In genomic region chr10:80205478-80206276, GRCh38 we compare ENCODE assay signal across 8 cellular contexts. TPM values are rescaled to one million over a fixed set of nuclear protein-coding genes. Genes with fewer than 3 reads are reported as not detected.
A peak's percentile ranks its signal among the peaks of the same experiment; 100 is the strongest.
DNase-seq lines count a peak whose midpoint lies in the region; ATAC-seq and TF ChIP-seq lines count a peak whose summit lies in the region.

Gene ANXA11 (minus strand): TSS chr10:80205537. CDS start chr10:80172861, 32,676 bp downstream.

- TF ChIP-seq CTCF in GM10266 (IDR thresholded peaks at IDR 0.05; ENCODE audit: control insufficient read depth, insufficient read depth, low read depth, missing control alignments) = no peak

- POLR2A ChIA-PET in HEK293T (lab: Yijun Ruan, JAX) = interaction anchor here (0.6 to 1.5 kb wide), 6 partner anchors 9 to 44 kb away, joined by 3 to 4 read pairs (median 3); no protein-coding TSS in a partner anchor

- H3K9me3 ChIP-seq in adipocyte (ENCODE audit: control insufficient read depth, low read length) (no peaks in the 10 kb centered on the region), aorta (ENCODE audit: control insufficient read depth, low read length) (no peaks in the 10 kb centered on the region)

- ATAC-seq in left cardiac atrium (peak; percentile 83 to 85), aorta (ENCODE audit: low FRiP score) (peak; percentile 91)

- no peaks in the 10 kb centered on the region for H3K36me3 ChIP-seq in adipocyte (ENCODE audit: control insufficient read depth, insufficient read depth, low read length, severe bottlenecking)
- no peaks in the 10 kb centered on the region for H3K36me3 ChIP-seq in aorta (ENCODE audit: control insufficient read depth in 1 of 2, insufficient read depth in 2 of 2, low read length in 1 of 2)

- peak; percentile 95 for DNase-seq in GM10266 (ENCODE audit: extremely low spot score)
- DNase-seq in HEK293T (ENCODE audit: extremely low spot score) = peak; percentile 88
- peak; percentile 78 for DNase-seq in MV-4-11 (lab: John Stamatoyannopoulos, UW)
- peak; percentile 81 for DNase-seq in T follicular helper cell (ENCODE audit: low read depth)
- DNase-seq in adipocyte (ENCODE audit: low read depth) = peak; percentile 88
- peak; percentile 87 for DNase-seq in left cardiac atrium
- DNase-seq in renal cortical epithelial cell (ENCODE audit: low read depth) = peak; percentile 48
- peak; percentile 90 to 93 for DNase-seq in aorta

- WGBS in aorta, 2 donors = 1% methylated on average over 37 to 45 of the region's 45 CpGs

- peak within 1 kb of the TSS; percentile 83 to 97 for H3K27ac ChIP-seq in aorta (ENCODE audit: low read depth in 1 of 2, low read length in 2 of 2)

- H3K9ac ChIP-seq in adipocyte (ENCODE audit: low read length) = peak within 1 kb of the TSS; percentile 94

- H3K4me1 ChIP-seq in adipocyte (ENCODE audit: control insufficient read depth, insufficient read depth, low read length) = peaks cover 59% of the 10 kb centered on the region
- peaks cover 2 to 10% of the 10 kb centered on the region in 2 donors for H3K4me1 ChIP-seq in aorta (ENCODE audit: control insufficient read depth in 1 of 2, insufficient read depth in 2 of 2, low read length in 2 of 2)

- intact Hi-C loops in left cardiac atrium (cut with DNase I) = loop anchor here (5.0 kb wide), 2 partner anchors 48 to 63 kb away; no protein-coding TSS in a partner anchor
- intact Hi-C loops in aorta (cut with DNase I) = loop anchor here (1.0 to 2.0 kb wide), 2 partner anchors 47 to 50 kb away; no protein-coding TSS in a partner anchor

- CTCF ChIA-PET in HEK293T (lab: Yijun Ruan, JAX) = no interaction called here

- peak within 1 kb of the TSS; percentile 88 for H3K4me3 ChIP-seq in adipocyte (ENCODE audit: low read length)
- peak within 1 kb of the TSS; percentile 24 to 72 for H3K4me3 ChIP-seq in aorta (ENCODE audit: low read length in 2 of 2)

- no peaks in the 10 kb centered on the region for H3K27me3 ChIP-seq in adipocyte (replicated peaks; ENCODE audit: control insufficient read depth, insufficient read depth, low read length)
- no peaks in the 10 kb centered on the region for H3K27me3 ChIP-seq in aorta (ENCODE audit: control insufficient read depth in 1 of 2, insufficient read depth in 2 of 2, low read length in 1 of 2)

TF ChIP-seq in HEK293T, 16 proteins besides CTCF, POLR2A, EP300 and RAD21:
- TF ChIP-seq SUZ12 (IDR thresholded peaks at IDR 0.05) (no peak), SP1 (IDR thresholded peaks at IDR 0.05) (no peak), ARNT (IDR thresholded peaks at IDR 0.05) (0 out of 2 replicates have a peak, but pooled peaks have one; percentile 55), FOXK2 (IDR thresholded peaks at IDR 0.05) (no peak), TARDBP (IDR thresholded peaks at IDR 0.05) (no peak), NFRKB (IDR thresholded peaks at IDR 0.05) (no peak), L3MBTL2 (conservative IDR thresholded peaks at IDR 0.05) (peak; percentile 35), PKNOX1 (IDR thresholded peaks at IDR 0.05) (0 out of 2 replicates have a peak, but pooled peaks have one; percentile 1), CTBP1 (IDR thresholded peaks at IDR 0.05; ENCODE audit: borderline replicate concordance) (0 out of 2 replicates have a peak, but pooled peaks have one; percentile 8), ZNF384 (IDR thresholded peaks at IDR 0.05) (no peak), ELF4 (IDR thresholded peaks at IDR 0.05) (peak; percentile 50; the same call in 1 of the 2 replicates), FOXM1 (IDR thresholded peaks at IDR 0.05; ENCODE audit: borderline replicate concordance) (no peak), BHLHE40 (IDR thresholded peaks at IDR 0.05; ENCODE audit: borderline replicate concordance) (no peak)

RNA-seq across cellular contexts. Expression of gene ANXA11, which starts in this region (rescaled TPM):
- 100 to 1,000 TPM; 327 to 413 TPM for total RNA-seq in left cardiac atrium
- 70.8 and 102 TPM in 2 replicates for total RNA-seq in renal cortical epithelial cell
- total RNA-seq in aorta = 100 to 1,000 TPM; 227 to 256 TPM
- polyA plus RNA-seq in aorta = 100 to 1,000 TPM in 1 of 2 donors, 10 to 100 TPM in 1; 97.3 to 160 TPM

Comparison
In these comparisons a context has a peak if more than half of its experiments do, and no peak if none do; other contexts are left out.
1. Peak in every context shown above with its lines: DNase-seq, ATAC-seq, H3K4me3 ChIP-seq and H3K27ac ChIP-seq.